In genomic region chr7:30028749-30029635, GRCh38 we compare ENCODE assay signal across 8 cellular contexts. TPM values are rescaled to one million over a fixed set of nuclear protein-coding genes. Genes with fewer than 3 reads are reported as not detected.
DNase-seq lines count a peak whose midpoint lies in the region; TF ChIP-seq lines count a peak whose summit lies in the region.

No MANE protein-coding gene starts in this region.

- CTCF ChIA-PET in HEK293 (lab: Yijun Ruan, JAX), result interaction anchor here (1.0 to 2.0 kb wide), 2 partner anchors 8 to 33 kb away, joined by 3 to 5 read pairs; no protein-coding TSS in a partner anchor

- POLR2A ChIA-PET in HEK293 (lab: Yijun Ruan, JAX), result interaction anchor here (0.6 to 1.7 kb wide), 4 partner anchors 12 to 80 kb away, joined by 3 to 12 read pairs (median 4); no protein-coding TSS in a partner anchor

- peaks cover 32% of the 10 kb centered on the region for H3K4me1 Mint-ChIP-seq in activated T-helper 1 cell treated with anti-CD3 and anti-CD28 coated beads, Interleukin-12 subunit alpha, Interleukin-12 subunit beta, Interleukin-2, Interleukin-4 antibody, amounts not matched to agents 30 ng/mL and 10 ng/mL and 1 ng/mL, durations not matched to agents 14 hours and 24 hours and 36 hours (ENCODE audit: low read depth)
- H3K4me1 Mint-ChIP-seq in glutamatergic neuron (ENCODE audit: low read depth, unreplicated experiment), result peaks cover 14% of the 10 kb centered on the region

- H3K4me3 Mint-ChIP-seq in activated T-helper 1 cell treated with anti-CD3 and anti-CD28 coated beads, Interleukin-12 subunit alpha, Interleukin-12 subunit beta, Interleukin-2, Interleukin-4 antibody, amounts not matched to agents 30 ng/mL and 10 ng/mL and 1 ng/mL, durations not matched to agents 14 hours and 24 hours and 36 hours, result no peak overlapping the region
- no peak overlapping the region for H3K4me3 Mint-ChIP-seq in glutamatergic neuron (ENCODE audit: unreplicated experiment)

- peak overlapping the region; percentile 60 for H3K27ac Mint-ChIP-seq in activated T-helper 1 cell treated with anti-CD3 and anti-CD28 coated beads, Interleukin-12 subunit alpha, Interleukin-12 subunit beta, Interleukin-2, Interleukin-4 antibody, amounts not matched to agents 30 ng/mL and 10 ng/mL and 1 ng/mL, durations not matched to agents 14 hours and 24 hours and 36 hours
- H3K27ac Mint-ChIP-seq in glutamatergic neuron (ENCODE audit: unreplicated experiment), result peak overlapping the region; percentile 95

- peak in 2 of 3 experiments; percentile 3 to 18 for DNase-seq in stimulated activated CD4-positive, alpha-beta T cell treated with anti-CD3 and anti-CD28 coated beads, TNF-alpha, amount 100 ng/mL, for 24 hours (ENCODE audit: low read depth in 3 of 3)
- no peak for DNase-seq in stimulated activated CD4-positive, alpha-beta T cell treated with anti-CD3 and anti-CD28 coated beads, Interleukin-4, amount 100 ng/mL, for 4 hours
- no peak for DNase-seq in LNCaP clone FGC (ENCODE audit: low read depth)
- DNase-seq in activated T-helper 1 cell treated with anti-CD3 and anti-CD28 coated beads, Interleukin-12 subunit alpha, Interleukin-12 subunit beta, Interleukin-2, Interleukin-4 antibody, amounts not matched to agents 30 ng/mL and 10 ng/mL and 1 ng/mL, durations not matched to agents 14 hours and 24 hours and 36 hours (ENCODE audit: low spot score), result no peak
- no peak for DNase-seq in glutamatergic neuron
- DNase-seq in ovary, result peak in 1 of 5 donors; percentile 41
- no peak for DNase-seq in NCI-H2081 treated with DMSO at 0.1 percent for 48 hours (lab: John Stamatoyannopoulos, UW)

- no peaks in the 10 kb centered on the region for H3K27me3 ChIP-seq in ovary

- no peaks in the 10 kb centered on the region; a peak in 1 of 3 replicates for H3K36me3 ChIP-seq in HEK293 (ENCODE audit: control insufficient read depth in 2 of 2, insufficient read depth in 1 of 2, low read length in 2 of 2)
- H3K36me3 ChIP-seq in ovary, result no peaks in the 10 kb centered on the region

- peaks cover 3% of the 10 kb centered on the region for H3K36me3 Mint-ChIP-seq in activated T-helper 1 cell treated with anti-CD3 and anti-CD28 coated beads, Interleukin-12 subunit alpha, Interleukin-12 subunit beta, Interleukin-2, Interleukin-4 antibody, amounts not matched to agents 30 ng/mL and 10 ng/mL and 1 ng/mL, durations not matched to agents 14 hours and 24 hours and 36 hours (ENCODE audit: low read depth)
- no peaks in the 10 kb centered on the region for H3K36me3 Mint-ChIP-seq in glutamatergic neuron (ENCODE audit: unreplicated experiment)

- H3K4me3 ChIP-seq in HEK293 (ENCODE audit: low read depth, low read length) (peak overlapping the region; percentile 88), LNCaP clone FGC (ENCODE audit: low read depth, low read length) (peak overlapping the region; percentile 85), ovary (peak overlapping the region; percentile 62)

- TF ChIP-seq EP300 in ovary (IDR thresholded peaks at IDR 0.05), result no peak

- no peaks in the 10 kb centered on the region for H3K9me3 Mint-ChIP-seq in activated T-helper 1 cell treated with anti-CD3 and anti-CD28 coated beads, Interleukin-12 subunit alpha, Interleukin-12 subunit beta, Interleukin-2, Interleukin-4 antibody, amounts not matched to agents 30 ng/mL and 10 ng/mL and 1 ng/mL, durations not matched to agents 14 hours and 24 hours and 36 hours
- H3K9me3 Mint-ChIP-seq in glutamatergic neuron (ENCODE audit: unreplicated experiment), result peaks cover 9% of the 10 kb centered on the region

- 0 to 1% (median 1%) methylated on average over 35 to 42 of the region's 42 CpGs for WGBS in ovary, 3 donors

- H3K27ac ChIP-seq in HEK293 (ENCODE audit: extremely low read depth, low read depth, low read length), result peak overlapping the region; percentile 76
- H3K27ac ChIP-seq in ovary, result peak overlapping the region; percentile 82 to 90

- no peak for TF ChIP-seq POLR2A in ovary (IDR thresholded peaks at IDR 0.05)

- intact Hi-C loops in activated T-helper 1 cell treated with anti-CD3 and anti-CD28 coated beads, Interleukin-12 subunit alpha, Interleukin-12 subunit beta, Interleukin-2, Interleukin-4 antibody, amounts not matched to agents 30 ng/mL and 10 ng/mL and 1 ng/mL, durations not matched to agents 14 hours and 24 hours and 36 hours (cut with micrococcal nuclease), result loop anchor here (1.0 to 5.0 kb wide), 6 partner anchors 33 to 743 kb away; partner anchors contain the start of genes GGCT, MINDY4 and SCRN1
- intact Hi-C loops in ovary (cut with DNase I), result no loop called here

- no peaks in the 10 kb centered on the region for H3K9me3 ChIP-seq in HEK293 (ENCODE audit: control insufficient read depth, insufficient read depth, low read depth, low read length)
- H3K9me3 ChIP-seq in ovary, result no peaks in the 10 kb centered on the region

- peaks cover 14% of the 10 kb centered on the region for H3K4me1 ChIP-seq in HEK293 (ENCODE audit: control insufficient read depth, insufficient read depth, low read length)
- peaks cover 13% of the 10 kb centered on the region for H3K4me1 ChIP-seq in ovary (ENCODE audit: insufficient read depth)

- TF ChIP-seq CTCF in HEK293 (tag by site-specific recombination; IDR thresholded peaks at IDR 0.05), result no peak
- TF ChIP-seq CTCF in LNCaP clone FGC (IDR thresholded peaks at IDR 0.05; ENCODE audit: control insufficient read depth, extremely low read depth, insufficient read depth), result no peak
- no peak for TF ChIP-seq CTCF in glutamatergic neuron (IDR thresholded peaks at IDR 0.05; ENCODE audit: partially characterized antibody, unreplicated experiment)
- TF ChIP-seq CTCF in ovary (IDR thresholded peaks at IDR 0.05), result no peak

- H3K27me3 Mint-ChIP-seq in activated T-helper 1 cell treated with anti-CD3 and anti-CD28 coated beads, Interleukin-12 subunit alpha, Interleukin-12 subunit beta, Interleukin-2, Interleukin-4 antibody, amounts not matched to agents 30 ng/mL and 10 ng/mL and 1 ng/mL, durations not matched to agents 14 hours and 24 hours and 36 hours (ENCODE audit: insufficient read depth), result no peaks in the 10 kb centered on the region
- H3K27me3 Mint-ChIP-seq in glutamatergic neuron (ENCODE audit: unreplicated experiment), result peaks cover 4% of the 10 kb centered on the region

TF ChIP-seq in HEK293, 187 proteins besides CTCF, POLR2A, EP300 and RAD21 (continues in another document):
- TF ChIP-seq KLF8 (tag by site-specific recombination; IDR thresholded peaks at IDR 0.05), result no peak
- 0 out of 2 replicates have a peak, but pooled peaks have one; percentile 10 for TF ChIP-seq KLF1 (tag by site-specific recombination; IDR thresholded peaks at IDR 0.05)
- TF ChIP-seq BCL11A (tag by site-specific recombination; IDR thresholded peaks at IDR 0.05; ENCODE audit: low read depth), result no peak
- no peak for TF ChIP-seq ATF2 (tag by site-specific recombination; IDR thresholded peaks at IDR 0.05; ENCODE audit: low read depth)
- TF ChIP-seq ZNF335 (tag by site-specific recombination; conservative IDR thresholded peaks at IDR 0.05), result peak; percentile 23; the same call in 1 of the 2 replicates
- no peak for TF ChIP-seq ZNF366 (tag by site-specific recombination; conservative IDR thresholded peaks at IDR 0.05)
- no peak for TF ChIP-seq ZNF670 (tag by site-specific recombination; IDR thresholded peaks at IDR 0.05; ENCODE audit: low read depth)
- no peak for TF ChIP-seq ZNF707 (tag by site-specific recombination; IDR thresholded peaks at IDR 0.05)
- TF ChIP-seq ZNF623 (tag by site-specific recombination; IDR thresholded peaks at IDR 0.05), result no peak
- TF ChIP-seq KLF10 (tag by site-specific recombination; IDR thresholded peaks at IDR 0.05), result peak; percentile 94
- no peak for TF ChIP-seq ZSCAN23 (tag by site-specific recombination; IDR thresholded peaks at IDR 0.05)
- TF ChIP-seq EGR2 (tag by site-specific recombination; IDR thresholded peaks at IDR 0.05; ENCODE audit: low read depth), result peak; percentile 40
- TF ChIP-seq FEZF1 (tag by site-specific recombination; IDR thresholded peaks at IDR 0.05), result no peak
- TF ChIP-seq GLIS1 (tag by site-specific recombination; IDR thresholded peaks at IDR 0.05), result 0 out of 2 replicates have a peak, but pooled peaks have one; percentile 7
- no peak for TF ChIP-seq ZFP37 (tag by site-specific recombination; IDR thresholded peaks at IDR 0.05)
- peak; percentile 14; the same call in 1 of the 2 replicates for TF ChIP-seq ZNF341 (tag by site-specific recombination; IDR thresholded peaks at IDR 0.05; ENCODE audit: low read depth)

RNA-seq across cellular contexts. Expression of gene PLEKHA8, which starts 0.8 kb away (rescaled TPM):
- 8.8 and 10.6 TPM in 2 replicates for total RNA-seq in activated T-helper 1 cell treated with anti-CD3 and anti-CD28 coated beads, Interleukin-12 subunit alpha, Interleukin-12 subunit beta, Interleukin-2, Interleukin-4 antibody, amounts not matched to agents 30 ng/mL and 10 ng/mL and 1 ng/mL, durations not matched to agents 14 hours and 24 hours and 36 hours
- 57.9 TPM for total RNA-seq in glutamatergic neuron (ENCODE audit: unreplicated experiment)
- 10 to 100 TPM in 5 of 7 donors, 1 to 10 TPM in 2; 3.3 to 12.8 (median 10.3) TPM for total RNA-seq in ovary
- 1 to 10 TPM; 3.1 to 5.4 TPM for polyA plus RNA-seq in ovary

RNA-seq across cellular contexts. Expression of gene FKBP14, which starts 2.5 kb away (rescaled TPM):
- total RNA-seq in activated T-helper 1 cell treated with anti-CD3 and anti-CD28 coated beads, Interleukin-12 subunit alpha, Interleukin-12 subunit beta, Interleukin-2, Interleukin-4 antibody, amounts not matched to agents 30 ng/mL and 10 ng/mL and 1 ng/mL, durations not matched to agents 14 hours and 24 hours and 36 hours, result 8.4 and 10.6 TPM in 2 replicates
- total RNA-seq in glutamatergic neuron (ENCODE audit: unreplicated experiment), result 6.8 TPM
- total RNA-seq in ovary, result 10 to 100 TPM in 5 of 7 donors, 1 to 10 TPM in 2; 5.9 to 19.6 (median 16.3) TPM
- polyA plus RNA-seq in ovary, result 10 to 100 TPM in 1 of 2 donors, 1 to 10 TPM in 1; 3.4 to 13.5 TPM

RNA-seq across cellular contexts. Expression of gene SCRN1, which starts 39.4 kb away (rescaled TPM):
- total RNA-seq in activated T-helper 1 cell treated with anti-CD3 and anti-CD28 coated beads, Interleukin-12 subunit alpha, Interleukin-12 subunit beta, Interleukin-2, Interleukin-4 antibody, amounts not matched to agents 30 ng/mL and 10 ng/mL and 1 ng/mL, durations not matched to agents 14 hours and 24 hours and 36 hours, result 0.56 and 0.78 TPM in 2 replicates
- total RNA-seq in glutamatergic neuron (ENCODE audit: unreplicated experiment) (168 TPM), ovary (10 to 100 TPM; 34.0 to 84.0 (median 63.3) TPM)
- 10 to 100 TPM; 23.4 to 67.7 TPM for polyA plus RNA-seq in ovary

Comparison
In these comparisons a context has a peak if more than half of its experiments do, and no peak if none do; other contexts are left out.
1. DNase-seq: peak in stimulated activated CD4-positive, alpha-beta T cell treated with anti-CD3 and anti-CD28 coated beads, TNF-alpha, amount 100 ng/mL, for 24 hours (2 of 3); none in stimulated activated CD4-positive, alpha-beta T cell treated with anti-CD3 and anti-CD28 coated beads, Interleukin-4, amount 100 ng/mL, for 4 hours (0 of 2), LNCaP clone FGC (single experiment), activated T-helper 1 cell treated with anti-CD3 and anti-CD28 coated beads, Interleukin-12 subunit alpha, Interleukin-12 subunit beta, Interleukin-2, Interleukin-4 antibody, amounts not matched to agents 30 ng/mL and 10 ng/mL and 1 ng/mL, durations not matched to agents 14 hours and 24 hours and 36 hours (single experiment), glutamatergic neuron (single experiment) and NCI-H2081 treated with DMSO at 0.1 percent for 48 hours (single experiment).
2. RNA of gene SCRN1, which starts 39.4 kb away (total RNA-seq): 168 TPM in glutamatergic neuron (single experiment) and 34.0 to 84.0 TPM in ovary; 0.56 to 0.78 TPM in activated T-helper 1 cell treated with anti-CD3 and anti-CD28 coated beads, Interleukin-12 subunit alpha, Interleukin-12 subunit beta, Interleukin-2, Interleukin-4 antibody, amounts not matched to agents 30 ng/mL and 10 ng/mL and 1 ng/mL, durations not matched to agents 14 hours and 24 hours and 36 hours; every median in the first group is over 10 times any median in the second.
3. Peak in every context shown above with its lines, with median percentiles within 50 percentile points of each other: H3K4me3 ChIP-seq.